In the genomic region with DNA sequence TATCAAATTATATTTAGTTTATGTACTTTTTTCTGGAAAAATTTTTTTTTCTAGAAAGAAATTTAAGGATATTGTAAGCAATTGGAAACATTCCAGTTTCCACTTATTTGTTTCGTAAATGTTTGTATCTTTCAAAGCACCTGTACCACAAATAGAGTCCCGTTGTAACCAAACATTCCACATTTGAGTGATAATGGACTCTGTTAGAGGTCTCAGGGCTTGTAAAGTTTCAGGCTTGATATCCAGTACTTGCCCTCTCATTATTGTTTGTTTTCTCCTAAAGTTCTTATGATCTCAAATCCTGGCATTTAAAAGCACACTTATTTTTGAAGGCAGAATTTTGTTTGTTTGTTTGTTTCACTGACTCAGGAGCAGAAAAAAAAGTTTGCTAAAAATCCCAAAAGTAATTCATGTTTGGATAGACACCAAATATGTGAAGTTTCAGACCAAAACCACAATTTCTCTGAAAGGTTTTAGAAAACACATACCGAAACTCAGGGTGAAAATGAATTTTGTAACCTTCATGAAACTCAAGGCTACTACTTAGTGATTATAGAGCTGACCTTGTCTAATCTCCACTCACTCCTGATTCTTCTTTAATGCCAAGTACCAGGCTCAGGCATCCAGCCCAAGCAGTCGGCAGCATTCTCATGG, we compare ENCODE assay signal across 12 cellular contexts. TPM values are rescaled to one million over a fixed set of nuclear protein-coding genes. Genes with fewer than 3 reads are reported as not detected.
DNase-seq lines count a peak whose midpoint lies in the region; ATAC-seq and TF ChIP-seq lines count a peak whose summit lies in the region.
"Had no signal": no experiment of that assay in that cellular context is flagged by ENCODE, and none has a peak within 500 bp of the region (broad histone marks: within the 10 kb centered on the region; RNA-seq: fewer than 3 reads in every experiment).

No MANE protein-coding gene starts in this region.

- ATAC-seq in GM19438 (IDR thresholded peaks at IDR 0.05; ENCODE audit: low read depth, unreplicated experiment) (peak; percentile 94), HG02759 (IDR thresholded peaks at IDR 0.05; ENCODE audit: unreplicated experiment) (peak; percentile 68), HG03378 (IDR thresholded peaks at IDR 0.05; ENCODE audit: unreplicated experiment) (peak; percentile 77)

- DNase-seq in GM13977 (ENCODE audit: low spot score) (peak; percentile 48), NCI-H510A (lab: John Stamatoyannopoulos, UW) (no peak), germinal center (ENCODE audit: low spot score) (no peak), T-helper 1 cell (no peak), cerebellum (ENCODE audit: low spot score) (no peak)
- DNase-seq: activated T-cell treated with anti-CD3 and anti-CD28 coated beads, Interleukin-2, amount 50 U/mL, for 1 hour; erythroblast; mesendoderm; stimulated activated CD4-positive, alpha-beta T cell treated with anti-CD3 and anti-CD28 coated beads, Interleukin-4, amount 100 ng/mL, for 1 hour had no signal

- in situ Hi-C loops in GM13977 (cut with MboI; ENCODE audit: low pct_unique_long_range_greater_than_20kb, low sequenced_read_pairs, unreplicated experiment), result no loop called here

- no peak for TF ChIP-seq CTCF in GM13977 (IDR thresholded peaks at IDR 0.05; ENCODE audit: extremely low read depth, insufficient read depth, missing control alignments)

RNA-seq across cellular contexts. Expression of a gene that starts 5.7 kb away (rescaled TPM):
- total RNA-seq in cerebellum, result 6.8 TPM
